ENCODE assay signal across 18 cellular contexts in the genomic region with DNA sequence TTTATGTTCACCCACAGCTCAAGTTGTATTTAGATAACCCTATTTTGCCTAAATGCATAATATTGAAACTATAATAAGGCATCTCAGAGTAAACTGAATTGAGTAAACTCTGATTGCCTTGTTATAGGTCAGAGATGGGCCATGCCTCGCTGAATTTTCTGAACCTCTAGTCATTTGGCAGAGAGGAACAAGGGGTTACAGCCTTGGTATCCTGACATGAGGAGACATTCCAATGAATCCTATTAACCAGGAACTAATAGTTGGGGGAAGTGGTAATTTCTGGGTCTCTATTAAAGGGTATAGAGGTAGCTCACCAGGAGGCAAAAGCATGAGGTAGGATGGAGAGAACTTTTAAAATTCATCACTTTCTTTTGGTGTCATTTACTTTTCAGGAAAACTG.
DNase-seq lines count a peak whose midpoint lies in the region; ATAC-seq, FAIRE-seq and TF ChIP-seq lines count a peak whose summit lies in the region.
"Had no signal": no experiment of that assay in that cellular context is flagged by ENCODE, and none has a peak within 500 bp of the region (broad histone marks: within the 10 kb centered on the region; RNA-seq: fewer than 3 reads in every experiment).

No MANE protein-coding gene starts in this region.

- ATAC-seq in psoas muscle: no peak

- no peaks in the 10 kb centered on the region for H4K20me1 ChIP-seq in PC-9 (ENCODE audit: insufficient read depth)
- H4K20me1 ChIP-seq: BLaER1 had no signal

- H3K4me2 ChIP-seq in PC-9: no peak overlapping the region
- H3K4me2 ChIP-seq: BLaER1 had no signal

- 59 to 73% (median 63%) methylated on average over 1 of the region's 1 CpG for WGBS in psoas muscle, 3 donors

- H3K27ac ChIP-seq in psoas muscle: peak overlapping the region; percentile 84
- H3K27ac ChIP-seq in brain microvascular endothelial cell: no peak overlapping the region
- no peak overlapping the region for H3K27ac ChIP-seq in PC-9
- H3K27ac ChIP-seq in vagina: no peak overlapping the region
- H3K27ac ChIP-seq: BLaER1, HL-60 had no signal

- no peak for TF ChIP-seq CTCF in psoas muscle (IDR thresholded peaks at IDR 0.05)
- TF ChIP-seq CTCF in brain microvascular endothelial cell (IDR thresholded peaks at IDR 0.05; ENCODE audit: low read depth, low read length, missing control alignments): no peak
- TF ChIP-seq CTCF in PC-9 (conservative IDR thresholded peaks at IDR 0.05): no peak
- no peak for TF ChIP-seq CTCF in vagina (IDR thresholded peaks at IDR 0.05)

- no peaks in the 10 kb centered on the region for H3K79me2 ChIP-seq in PC-9 (ENCODE audit: low read depth)

- in situ Hi-C loops in brain microvascular endothelial cell (cut with HindIII; ENCODE audit: low pct_ligation_motif_present, low sequenced_read_pairs): no loop called here

- no peak overlapping the region for H2AFZ ChIP-seq in PC-9
- H2AFZ ChIP-seq: GM23248 had no signal

- no peak for DNase-seq in RCC 7860 (ENCODE audit: low spot score)
- DNase-seq in kidney tubule cell (ENCODE audit: low spot score): peak; percentile 65
- DNase-seq in psoas muscle: no peak
- no peak for DNase-seq in brain microvascular endothelial cell
- no peak for DNase-seq in PC-9
- no peak for DNase-seq in vagina (ENCODE audit: extremely low spot score in 2 of 2)
- no peak for DNase-seq in NCI-H510A treated with DMSO at 0.1 percent for 48 hours (lab: John Stamatoyannopoulos, UW)
- DNase-seq: 8988T; CD4-positive, alpha-beta memory T cell; DMS153; DMS79; GDM1 had no signal

- intact Hi-C loops in psoas muscle (cut with DNase I) (loop anchor here in 1 of 2 donors (5.0 kb wide), 2 partner anchors 35 to 150 kb away; no protein-coding TSS in a partner anchor), PC-9 (cut with micrococcal nuclease; ENCODE audit: unreplicated experiment) (no loop called here), vagina (cut with DNase I) (no loop called here)

- no peaks in the 10 kb centered on the region for H3F3A ChIP-seq in PC-9 (ENCODE audit: insufficient read depth, low read depth)

- no peak overlapping the region for H3K4me3 ChIP-seq in psoas muscle
- no peak overlapping the region for H3K4me3 ChIP-seq in brain microvascular endothelial cell (ENCODE audit: low read depth, low read length)
- H3K4me3 ChIP-seq in PC-9: no peak overlapping the region
- no peak overlapping the region for H3K4me3 ChIP-seq in vagina
- H3K4me3 ChIP-seq: BLaER1, GM23248, HAP-1 had no signal

- H3K4me1 ChIP-seq in psoas muscle (peaks cover 24% of the 10 kb centered on the region), PC-9 (replicated peaks; ENCODE audit: insufficient read depth) (peaks cover 19% of the 10 kb centered on the region), vagina (no peaks in the 10 kb centered on the region)
- H3K4me1 ChIP-seq: BLaER1, HAP-1 had no signal

- CTCF ChIA-PET in PC-9 (lab: Charles Lee): no interaction called here

- TF ChIP-seq POLR2A in vagina (IDR thresholded peaks at IDR 0.05): no peak

- H3K36me3 ChIP-seq in psoas muscle (ENCODE audit: insufficient read depth in 1 of 2, low read depth in 1 of 2) (no peaks in the 10 kb centered on the region), brain microvascular endothelial cell (replicated peaks) (no peaks in the 10 kb centered on the region), PC-9 (ENCODE audit: low read depth) (no peaks in the 10 kb centered on the region), vagina (no peaks in the 10 kb centered on the region)
- H3K36me3 ChIP-seq: BLaER1, HAP-1 had no signal

- H3K27me3 ChIP-seq in psoas muscle (ENCODE audit: insufficient read depth in 3 of 3, low read length in 2 of 3): no peaks in the 10 kb centered on the region
- no peaks in the 10 kb centered on the region for H3K27me3 ChIP-seq in brain microvascular endothelial cell (replicated peaks)
- H3K27me3 ChIP-seq in PC-9 (ENCODE audit: insufficient read depth, low read depth): no peaks in the 10 kb centered on the region
- no peaks in the 10 kb centered on the region for H3K27me3 ChIP-seq in vagina
- H3K27me3 ChIP-seq: BLaER1 had no signal

- BruUV-seq in PC-9 (replicated peaks; lab: Mats Ljungman, UMichigan): no TSS peak

- POLR2A ChIA-PET in PC-9 (lab: Charles Lee; ENCODE audit: unreplicated experiment): no interaction called here

- FAIRE-seq in RCC 7860 (lab: Jason Lieb, UNC): peak; percentile 24
- FAIRE-seq: GM12892, GM18507 had no signal

- H3K9me3 ChIP-seq in psoas muscle (no peaks in the 10 kb centered on the region), PC-9 (ENCODE audit: insufficient read depth, low read depth) (no peaks in the 10 kb centered on the region; the same call in 1 of the 2 replicates), vagina (no peaks in the 10 kb centered on the region)
- H3K9me3 ChIP-seq: BLaER1, HAP-1 had no signal

- no peaks in the 10 kb centered on the region for H3K9me2 ChIP-seq in PC-9 (ENCODE audit: insufficient read depth)
